In genomic region chr11:79514269-79514668, GRCh38 we compare ENCODE assay signal across 34 cellular contexts.
"Had no signal": no experiment of that assay in that cellular context is flagged by ENCODE, and none has a peak within 500 bp of the region (broad histone marks: within the 10 kb centered on the region; RNA-seq: fewer than 3 reads in every experiment).

No MANE protein-coding gene starts in this region.

- FAIRE-seq: astrocyte, TTC549 had no signal

- H3K4me1 ChIP-seq: adrenal gland, body of pancreas, breast epithelium had no signal

- H3K4me3 ChIP-seq: adrenal gland, body of pancreas, breast epithelium had no signal

- H3K27ac ChIP-seq: adrenal gland, body of pancreas, brain microvascular endothelial cell, breast epithelium, VCaP had no signal

- H3K9me3 ChIP-seq: adrenal gland, body of pancreas, breast epithelium had no signal

- H3K27me3 ChIP-seq: adrenal gland, body of pancreas, brain microvascular endothelial cell, breast epithelium had no signal

- ATAC-seq: activated CD8-positive, alpha-beta T cell treated with anti-CD3 and anti-CD28 coated beads for 36 hours; activated naive CD4-positive, alpha-beta T cell treated with anti-CD3 and anti-CD28 coated beads, Interleukin-2, amount 50 U/mL, for 72 hours; activated T-cell treated with anti-CD3 and anti-CD28 coated beads, Interleukin-2, amount 50 U/mL, for 4 hours; activated T-cell treated with anti-CD3 and anti-CD28 coated beads, Interleukin-2, amount 50 U/mL, for 72 hours; activated T-helper 17 cell treated with anti-CD3 and anti-CD28 coated beads, Interleukin-2, amount 50 U/mL, for 72 hours; body of pancreas had no signal

- DNase-seq: activated B cell treated with CpG ODN at 0.5 μM for 24 hours; activated CD4-positive, alpha-beta memory T cell treated with anti-CD3 and anti-CD28 coated beads for 36 hours; activated CD4-positive, alpha-beta T cell treated with anti-CD3 and anti-CD28 coated beads for 4 hours; activated CD4-positive, alpha-beta T cell treated with anti-CD3 and anti-CD28 coated beads, Interleukin-2, amount 10 ng/mL, durations not matched to agents 24 days and 14 days; activated CD4-positive, alpha-beta T cell treated with anti-CD3 and anti-CD28 coated beads, Interleukin-2, amount 50 U/mL, for 1 hour; activated CD4-positive, alpha-beta T cell treated with anti-CD3 and anti-CD28 coated beads, Interleukin-2, amount 50 U/mL, for 4 hours; activated CD4-positive, CD25-positive, alpha-beta regulatory T cell treated with anti-CD3 and anti-CD28 coated beads, Interleukin-2, amount 50 U/mL, for 72 hours; activated CD8-positive, alpha-beta memory T cell treated with anti-CD3 and anti-CD28 coated beads, Interleukin-2, amount 50 U/mL, for 4 hours; activated CD8-positive, alpha-beta T cell treated with anti-CD3 and anti-CD28 coated beads for 36 hours; activated effector memory CD4-positive, alpha-beta T cell treated with anti-CD3 and anti-CD28 coated beads, Interleukin-2, amount 50 U/mL, for 16 hours; activated gamma-delta T cell treated with Interleukin-2 at 50 U/mL for 16 hours; activated naive CD4-positive, alpha-beta T cell; activated naive CD4-positive, alpha-beta T cell treated with anti-CD3 and anti-CD28 coated beads for 36 hours; activated naive CD4-positive, alpha-beta T cell treated with anti-CD3 and anti-CD28 coated beads, Interleukin-2, amount 50 U/mL, for 16 hours; activated naive CD8-positive, alpha-beta T cell treated with anti-CD3 and anti-CD28 coated beads for 36 hours; activated T-cell treated with anti-CD3 and anti-CD28 coated beads for 4 hours; activated T-cell treated with anti-CD3 and anti-CD28 coated beads, Interleukin-2, amount 50 U/mL, for 1 hour; activated T-cell treated with anti-CD3 and anti-CD28 coated beads, Interleukin-2, amount 50 U/mL, for 4 hours; activated T-cell treated with anti-CD3 and anti-CD28 coated beads, Interleukin-2, amount 50 U/mL, for 72 hours; adrenal gland; amniotic stem cell; aorta; body of pancreas; brain microvascular endothelial cell; central memory CD4-positive, alpha-beta T cell; T-helper 1 cell; T-helper 2 cell; T-helper 9 cell had no signal

- H3K36me3 ChIP-seq: adrenal gland, brain microvascular endothelial cell, breast epithelium had no signal
